ENCODE assay signal across 12 cellular contexts in genomic region chr15:74312445-74313007, GRCh38. TPM values are rescaled to one million over a fixed set of nuclear protein-coding genes. Genes with fewer than 3 reads are reported as not detected.
DNase-seq lines count a peak whose midpoint lies in the region; ATAC-seq lines count a peak whose summit lies in the region.
"Had no signal": no experiment of that assay in that cellular context is flagged by ENCODE, and none has a peak within 500 bp of the region (broad histone marks: within the 10 kb centered on the region; RNA-seq: fewer than 3 reads in every experiment).

No MANE protein-coding gene starts in this region.

- peaks cover 30% of the 10 kb centered on the region for H3K4me1 ChIP-seq in mesenchymal stem cell (ENCODE audit: control insufficient read depth, insufficient read depth, low read depth, low read length)

- ATAC-seq in GM21515 (IDR thresholded peaks at IDR 0.05; ENCODE audit: unreplicated experiment), result no peak
- ATAC-seq in HG03460 (IDR thresholded peaks at IDR 0.05; ENCODE audit: unreplicated experiment), result no peak
- no peak for ATAC-seq in GM21528 (IDR thresholded peaks at IDR 0.05; ENCODE audit: low FRiP score, unreplicated experiment)
- ATAC-seq: activated T-cell treated with anti-CD3 and anti-CD28 coated beads, Interleukin-2, amount 50 U/mL, for 4 hours had no signal

- H3K9ac ChIP-seq in mesenchymal stem cell (ENCODE audit: low read length), result no peak overlapping the region

- no peak overlapping the region for H2AFZ ChIP-seq in mesenchymal stem cell (ENCODE audit: low read depth, low read length)

- H2BK12ac ChIP-seq in mesenchymal stem cell (ENCODE audit: low read length in 2 of 2), result no peak overlapping the region

- no peaks in the 10 kb centered on the region for H3K9me3 ChIP-seq in mesenchymal stem cell (ENCODE audit: control insufficient read depth, low read length)
- H3K9me3 ChIP-seq: ascending aorta had no signal

- H3K14ac ChIP-seq in mesenchymal stem cell (ENCODE audit: low read length in 2 of 2), result no peak overlapping the region

- H3K79me1 ChIP-seq in mesenchymal stem cell (replicated peaks; ENCODE audit: low read length, poor library complexity, severe bottlenecking), result no peaks in the 10 kb centered on the region

- no peak overlapping the region for H2BK5ac ChIP-seq in mesenchymal stem cell (ENCODE audit: low read depth, low read length, poor library complexity, severe bottlenecking)

- H3K4me2 ChIP-seq in mesenchymal stem cell (ENCODE audit: low read length, poor library complexity, severe bottlenecking), result no peak overlapping the region

- WGBS in mesenchymal stem cell, result 57% methylated on average over 9 of the region's 9 CpGs

- H2BK15ac ChIP-seq in mesenchymal stem cell (ENCODE audit: low read depth, poor library complexity, severe bottlenecking), result no peak overlapping the region

- peaks cover 18 to 32% of the 10 kb centered on the region in 2 experiments for H3K27me3 ChIP-seq in mesenchymal stem cell (ENCODE audit: control insufficient read depth in 1 of 2, insufficient read depth in 1 of 2, low read length in 2 of 2)
- H3K27me3 ChIP-seq: ascending aorta had no signal

- DNase-seq in DMS53 treated with DMSO at 0.1 percent for 48 hours (lab: John Stamatoyannopoulos, UW; ENCODE audit: unreplicated experiment) (peak; percentile 82), NCI-H2081 (lab: John Stamatoyannopoulos, UW) (peak; percentile 95 to 98), NCI-H774 (lab: John Stamatoyannopoulos, UW) (peak; percentile 90), mesenchymal stem cell (no peak), iPS-NIHi11 (ENCODE audit: low spot score) (no peak)
- DNase-seq: activated T-cell treated with anti-CD3 and anti-CD28 coated beads, Interleukin-2, amount 50 U/mL, for 4 hours had no signal

- H3K4me3 ChIP-seq in mesenchymal stem cell (ENCODE audit: insufficient read depth in 1 of 2, low read depth in 1 of 2, low read length in 2 of 2), result no peak overlapping the region
- H3K4me3 ChIP-seq: ascending aorta, SK-N-MC had no signal

- no peak overlapping the region for H3K27ac ChIP-seq in mesenchymal stem cell (ENCODE audit: low read length, poor library complexity, severe bottlenecking)
- H3K27ac ChIP-seq: ascending aorta, SK-N-MC had no signal

- peak overlapping the region; percentile 18 for H4K91ac ChIP-seq in mesenchymal stem cell (ENCODE audit: low read length)

- no peak overlapping the region for H3K18ac ChIP-seq in mesenchymal stem cell (ENCODE audit: low read depth in 1 of 2, low read length in 2 of 2)

- no peak overlapping the region for H3K4ac ChIP-seq in mesenchymal stem cell (ENCODE audit: low read depth in 1 of 2, low read length in 2 of 2)

- H3K23ac ChIP-seq in mesenchymal stem cell (ENCODE audit: low read length in 2 of 2), result peak overlapping the region in 1 of 2 experiments; percentile 32

- no peak overlapping the region for H4K8ac ChIP-seq in mesenchymal stem cell (ENCODE audit: low read length)

- peak overlapping the region; percentile 63 for H2AK5ac ChIP-seq in mesenchymal stem cell (ENCODE audit: low read length, severe bottlenecking)

- H2BK120ac ChIP-seq in mesenchymal stem cell (ENCODE audit: low read depth, low read length), result no peak overlapping the region

- H3K36me3 ChIP-seq in mesenchymal stem cell (ENCODE audit: control insufficient read depth in 1 of 2, insufficient read depth in 2 of 2, low read depth in 1 of 2, low read length in 2 of 2), result no peaks in the 10 kb centered on the region
- H3K36me3 ChIP-seq: ascending aorta had no signal

RNA-seq across cellular contexts. Expression of gene CYP11A1, which starts 54.9 kb away (rescaled TPM):
- polyA plus RNA-seq in mesenchymal stem cell (2013, experiment 1 of 2), result 0.08 TPM
- 0.07 TPM for polyA plus RNA-seq in mesenchymal stem cell (2013, experiment 2 of 2)
- polyA plus RNA-seq: keratinocyte had no signal

Comparison
In these comparisons a context has a peak if more than half of its experiments do, and no peak if none do; other contexts are left out.
1. DNase-seq: peak in DMS53 treated with DMSO at 0.1 percent for 48 hours (single experiment), NCI-H2081 (2 of 2) and NCI-H774 (single experiment); none in mesenchymal stem cell (single experiment) and iPS-NIHi11 (single experiment).